ENCODE assay signal across 2 cellular contexts in the genomic region with DNA sequence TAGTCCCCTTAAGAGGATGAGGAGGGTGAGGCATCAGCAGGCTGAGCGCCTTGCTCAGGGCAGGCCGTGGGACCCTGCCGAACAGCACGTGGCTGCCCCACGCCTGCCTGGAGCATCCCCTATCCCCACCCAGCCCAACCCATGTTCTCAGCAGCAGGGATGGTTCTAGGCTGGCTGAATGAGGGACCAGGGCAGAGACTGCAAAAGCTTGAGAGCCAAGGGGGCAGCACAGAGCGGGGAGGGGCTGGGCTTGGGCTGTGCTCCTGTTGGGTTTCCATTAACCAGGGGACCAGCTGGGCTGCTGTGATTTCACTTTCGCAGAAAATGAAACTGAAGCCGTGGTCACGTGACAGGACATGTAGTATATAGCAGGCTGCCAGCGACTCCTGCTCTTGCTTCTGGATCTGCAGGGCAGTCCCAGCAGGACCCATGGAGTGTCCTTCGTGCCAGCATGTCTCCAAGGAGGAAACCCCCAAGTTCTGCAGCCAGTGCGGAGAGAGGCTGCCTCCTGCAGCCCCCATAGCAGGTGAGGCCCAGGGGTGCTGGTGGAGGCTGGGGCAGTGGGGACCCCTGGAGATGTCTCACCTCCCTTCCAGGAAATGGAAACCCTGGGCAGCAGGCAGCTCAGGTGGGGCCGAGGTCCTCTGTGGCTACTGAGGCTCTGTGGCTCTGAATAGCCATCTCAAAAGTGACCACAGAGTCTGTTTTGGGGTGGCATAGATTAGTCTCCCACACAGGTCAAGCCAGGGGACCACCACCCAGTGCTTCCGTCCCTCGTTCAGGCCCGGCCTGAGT.
TF ChIP-seq lines count a peak whose summit lies in the region.

No MANE protein-coding gene starts in this region.

TF ChIP-seq in IMR-90, 13 proteins besides CTCF, POLR2A, EP300 and RAD21:
- TF ChIP-seq RFX5 (IDR thresholded peaks at IDR 0.05; ENCODE audit: low read depth, low read length), result no peak
- TF ChIP-seq FOS (IDR thresholded peaks at IDR 0.05; ENCODE audit: low read depth, low read length), result no peak
- TF ChIP-seq BHLHE40 (IDR thresholded peaks at IDR 0.05; ENCODE audit: low read depth, low read length), result peak; percentile 45; the same call in 1 of the 2 replicates
- TF ChIP-seq MAFK (IDR thresholded peaks at IDR 0.05; ENCODE audit: low read depth, low read length), result no peak
- TF ChIP-seq, protein P1, sequence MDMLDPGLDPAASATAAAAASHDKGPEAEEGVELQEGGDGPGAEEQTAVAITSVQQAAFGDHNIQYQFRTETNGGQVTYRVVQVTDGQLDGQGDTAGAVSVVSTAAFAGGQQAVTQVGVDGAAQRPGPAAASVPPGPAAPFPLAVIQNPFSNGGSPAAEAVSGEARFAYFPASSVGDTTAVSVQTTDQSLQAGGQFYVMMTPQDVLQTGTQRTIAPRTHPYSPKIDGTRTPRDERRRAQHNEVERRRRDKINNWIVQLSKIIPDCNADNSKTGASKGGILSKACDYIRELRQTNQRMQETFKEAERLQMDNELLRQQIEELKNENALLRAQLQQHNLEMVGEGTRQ (IDR thresholded peaks at IDR 0.05; ENCODE audit: low read depth, low read length), result peak; percentile 96

TF ChIP-seq in GM12878, 131 proteins besides CTCF, POLR2A, EP300 and RAD21 (continues in another document):
- TF ChIP-seq NFXL1 (IDR thresholded peaks at IDR 0.05; ENCODE audit: borderline replicate concordance), result no peak
- no peak for TF ChIP-seq JUNB (IDR thresholded peaks at IDR 0.05)
- TF ChIP-seq ZNF217 (IDR thresholded peaks at IDR 0.05), result no peak
- 0 out of 2 replicates have a peak, but pooled peaks have one; percentile 53 for TF ChIP-seq NBN (IDR thresholded peaks at IDR 0.05)
- TF ChIP-seq KLF5 (IDR thresholded peaks at IDR 0.05; ENCODE audit: partially characterized antibody), result peak; percentile 50
- TF ChIP-seq IKZF1 (conservative IDR thresholded peaks at IDR 0.05), result peak; percentile 72
- no peak for TF ChIP-seq FOXM1 (IDR thresholded peaks at IDR 0.05; ENCODE audit: low read depth, low read length)
- no peak for TF ChIP-seq ZZZ3 (IDR thresholded peaks at IDR 0.05; ENCODE audit: control insufficient read depth, insufficient read length, low read depth)
- TF ChIP-seq TCF12 (IDR thresholded peaks at IDR 0.05; ENCODE audit: low read depth, low read length), result peak; percentile 92; the same call in 1 of the 2 replicates
- TF ChIP-seq, protein P2, sequence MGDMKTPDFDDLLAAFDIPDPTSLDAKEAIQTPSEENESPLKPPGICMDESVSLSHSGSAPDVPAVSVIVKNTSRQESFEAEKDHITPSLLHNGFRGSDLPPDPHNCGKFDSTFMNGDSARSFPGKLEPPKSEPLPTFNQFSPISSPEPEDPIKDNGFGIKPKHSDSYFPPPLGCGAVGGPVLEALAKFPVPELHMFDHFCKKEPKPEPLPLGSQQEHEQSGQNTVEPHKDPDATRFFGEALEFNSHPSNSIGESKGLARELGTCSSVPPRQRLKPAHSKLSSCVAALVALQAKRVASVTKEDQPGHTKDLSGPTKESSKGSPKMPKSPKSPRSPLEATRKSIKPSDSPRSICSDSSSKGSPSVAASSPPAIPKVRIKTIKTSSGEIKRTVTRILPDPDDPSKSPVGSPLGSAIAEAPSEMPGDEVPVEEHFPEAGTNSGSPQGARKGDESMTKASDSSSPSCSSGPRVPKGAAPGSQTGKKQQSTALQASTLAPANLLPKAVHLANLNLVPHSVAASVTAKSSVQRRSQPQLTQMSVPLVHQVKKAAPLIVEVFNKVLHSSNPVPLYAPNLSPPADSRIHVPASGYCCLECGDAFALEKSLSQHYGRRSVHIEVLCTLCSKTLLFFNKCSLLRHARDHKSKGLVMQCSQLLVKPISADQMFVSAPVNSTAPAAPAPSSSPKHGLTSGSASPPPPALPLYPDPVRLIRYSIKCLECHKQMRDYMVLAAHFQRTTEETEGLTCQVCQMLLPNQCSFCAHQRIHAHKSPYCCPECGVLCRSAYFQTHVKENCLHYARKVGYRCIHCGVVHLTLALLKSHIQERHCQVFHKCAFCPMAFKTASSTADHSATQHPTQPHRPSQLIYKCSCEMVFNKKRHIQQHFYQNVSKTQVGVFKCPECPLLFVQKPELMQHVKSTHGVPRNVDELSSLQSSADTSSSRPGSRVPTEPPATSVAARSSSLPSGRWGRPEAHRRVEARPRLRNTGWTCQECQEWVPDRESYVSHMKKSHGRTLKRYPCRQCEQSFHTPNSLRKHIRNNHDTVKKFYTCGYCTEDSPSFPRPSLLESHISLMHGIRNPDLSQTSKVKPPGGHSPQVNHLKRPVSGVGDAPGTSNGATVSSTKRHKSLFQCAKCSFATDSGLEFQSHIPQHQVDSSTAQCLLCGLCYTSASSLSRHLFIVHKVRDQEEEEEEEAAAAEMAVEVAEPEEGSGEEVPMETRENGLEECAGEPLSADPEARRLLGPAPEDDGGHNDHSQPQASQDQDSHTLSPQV (IDR thresholded peaks at IDR 0.05), result no peak
- TF ChIP-seq FOXK2 (IDR thresholded peaks at IDR 0.05), result peak; percentile 57; the same call in 1 of the 2 replicates
- TF ChIP-seq SRF (IDR thresholded peaks at IDR 0.05; ENCODE audit: low read depth in 2 of 2, low read length in 2 of 2), result no peak
- peak; percentile 87; the same call in 1 of the 2 replicates for TF ChIP-seq ZBTB4 (CRISPR knock-in tag; IDR thresholded peaks at IDR 0.05)
- TF ChIP-seq BHLHE40 (IDR thresholded peaks at IDR 0.05; ENCODE audit: borderline replicate concordance in 1 of 2, low read depth in 2 of 2, low read length in 1 of 2), result peak; percentile 94 to 97
- TF ChIP-seq RELA (IDR thresholded peaks at IDR 0.05; ENCODE audit: borderline replicate concordance, partially characterized antibody), result peak; percentile 41
- TF ChIP-seq, protein P3, sequence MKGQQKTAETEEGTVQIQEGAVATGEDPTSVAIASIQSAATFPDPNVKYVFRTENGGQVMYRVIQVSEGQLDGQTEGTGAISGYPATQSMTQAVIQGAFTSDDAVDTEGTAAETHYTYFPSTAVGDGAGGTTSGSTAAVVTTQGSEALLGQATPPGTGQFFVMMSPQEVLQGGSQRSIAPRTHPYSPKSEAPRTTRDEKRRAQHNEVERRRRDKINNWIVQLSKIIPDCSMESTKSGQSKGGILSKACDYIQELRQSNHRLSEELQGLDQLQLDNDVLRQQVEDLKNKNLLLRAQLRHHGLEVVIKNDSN (IDR thresholded peaks at IDR 0.05; ENCODE audit: borderline replicate concordance, extremely low read length, insufficient read depth, low read depth, low read length), result peak; percentile 93
- TF ChIP-seq, protein P4, sequence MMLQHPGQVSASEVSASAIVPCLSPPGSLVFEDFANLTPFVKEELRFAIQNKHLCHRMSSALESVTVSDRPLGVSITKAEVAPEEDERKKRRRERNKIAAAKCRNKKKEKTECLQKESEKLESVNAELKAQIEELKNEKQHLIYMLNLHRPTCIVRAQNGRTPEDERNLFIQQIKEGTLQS (IDR thresholded peaks at IDR 0.05; ENCODE audit: borderline replicate concordance, extremely low read depth, low read depth, low read length), result peak; percentile 79; the same call in 1 of the 2 replicates
- peak; percentile 95 for TF ChIP-seq POU2F2 (IDR thresholded peaks at IDR 0.05; ENCODE audit: borderline replicate concordance, low read depth, low read length)
- TF ChIP-seq EED (IDR thresholded peaks at IDR 0.05; ENCODE audit: low read depth), result peak; percentile 44; the same call in 1 of the 2 replicates
- TF ChIP-seq ZBTB33 (IDR thresholded peaks at IDR 0.05), result no peak
- no peak for TF ChIP-seq SPI1 (IDR thresholded peaks at IDR 0.05; ENCODE audit: borderline replicate concordance, insufficient read depth, low read depth, low read length)
- TF ChIP-seq, protein P5, sequence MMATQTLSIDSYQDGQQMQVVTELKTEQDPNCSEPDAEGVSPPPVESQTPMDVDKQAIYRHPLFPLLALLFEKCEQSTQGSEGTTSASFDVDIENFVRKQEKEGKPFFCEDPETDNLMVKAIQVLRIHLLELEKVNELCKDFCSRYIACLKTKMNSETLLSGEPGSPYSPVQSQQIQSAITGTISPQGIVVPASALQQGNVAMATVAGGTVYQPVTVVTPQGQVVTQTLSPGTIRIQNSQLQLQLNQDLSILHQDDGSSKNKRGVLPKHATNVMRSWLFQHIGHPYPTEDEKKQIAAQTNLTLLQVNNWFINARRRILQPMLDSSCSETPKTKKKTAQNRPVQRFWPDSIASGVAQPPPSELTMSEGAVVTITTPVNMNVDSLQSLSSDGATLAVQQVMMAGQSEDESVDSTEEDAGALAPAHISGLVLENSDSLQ (IDR thresholded peaks at IDR 0.05), result no peak
- no peak for TF ChIP-seq WRNIP1 (IDR thresholded peaks at IDR 0.05; ENCODE audit: borderline replicate concordance, low read depth, low read length)
- TF ChIP-seq KDM1A (IDR thresholded peaks at IDR 0.05; ENCODE audit: borderline replicate concordance), result no peak
- 0 out of 2 replicates have a peak, but pooled peaks have one; percentile 58 for TF ChIP-seq LARP7 (IDR thresholded peaks at IDR 0.05)
- TF ChIP-seq PML (IDR thresholded peaks at IDR 0.05; ENCODE audit: low read length), result peak; percentile 74; the same call in 1 of the 2 replicates
- TF ChIP-seq BCLAF1 (IDR thresholded peaks at IDR 0.05), result no peak
- peak; percentile 19; the same call in 1 of the 2 replicates for TF ChIP-seq SMC3 (IDR thresholded peaks at IDR 0.05; ENCODE audit: borderline replicate concordance, low read length)
- peak; percentile 29 for TF ChIP-seq SP1 (IDR thresholded peaks at IDR 0.05; ENCODE audit: low read depth, low read length)
- TF ChIP-seq MAX (IDR thresholded peaks at IDR 0.05; ENCODE audit: low read depth, low read length), result peak; percentile 86
- no peak for TF ChIP-seq ZNF24 (IDR thresholded peaks at IDR 0.05)
- TF ChIP-seq BACH1 (IDR thresholded peaks at IDR 0.05; ENCODE audit: borderline replicate concordance), result no peak
- TF ChIP-seq SIX5 (IDR thresholded peaks at IDR 0.05; ENCODE audit: low read depth, low read length, severe bottlenecking), result no peak
- TF ChIP-seq TAF1 (IDR thresholded peaks at IDR 0.05; ENCODE audit: borderline replicate concordance, low read depth, low read length), result peak; percentile 81; the same call in 1 of the 2 replicates
- TF ChIP-seq FOS (IDR thresholded peaks at IDR 0.05; ENCODE audit: borderline replicate concordance, extremely low read depth, insufficient read length), result peak; percentile 12
- TF ChIP-seq POLR2AphosphoS2 (IDR thresholded peaks at IDR 0.05; ENCODE audit: low read depth, low read length), result peak; percentile 84
- TF ChIP-seq CHD1 (IDR thresholded peaks at IDR 0.05; ENCODE audit: low read depth, low read length), result 0 out of 2 replicates have a peak, but pooled peaks have one; percentile 56
- TF ChIP-seq POLR2AphosphoS5 (IDR thresholded peaks at IDR 0.05; ENCODE audit: low read length), result peak; percentile 99
